Comparison of ENCODE assay signal across 1 cellular context in the genomic region with DNA sequence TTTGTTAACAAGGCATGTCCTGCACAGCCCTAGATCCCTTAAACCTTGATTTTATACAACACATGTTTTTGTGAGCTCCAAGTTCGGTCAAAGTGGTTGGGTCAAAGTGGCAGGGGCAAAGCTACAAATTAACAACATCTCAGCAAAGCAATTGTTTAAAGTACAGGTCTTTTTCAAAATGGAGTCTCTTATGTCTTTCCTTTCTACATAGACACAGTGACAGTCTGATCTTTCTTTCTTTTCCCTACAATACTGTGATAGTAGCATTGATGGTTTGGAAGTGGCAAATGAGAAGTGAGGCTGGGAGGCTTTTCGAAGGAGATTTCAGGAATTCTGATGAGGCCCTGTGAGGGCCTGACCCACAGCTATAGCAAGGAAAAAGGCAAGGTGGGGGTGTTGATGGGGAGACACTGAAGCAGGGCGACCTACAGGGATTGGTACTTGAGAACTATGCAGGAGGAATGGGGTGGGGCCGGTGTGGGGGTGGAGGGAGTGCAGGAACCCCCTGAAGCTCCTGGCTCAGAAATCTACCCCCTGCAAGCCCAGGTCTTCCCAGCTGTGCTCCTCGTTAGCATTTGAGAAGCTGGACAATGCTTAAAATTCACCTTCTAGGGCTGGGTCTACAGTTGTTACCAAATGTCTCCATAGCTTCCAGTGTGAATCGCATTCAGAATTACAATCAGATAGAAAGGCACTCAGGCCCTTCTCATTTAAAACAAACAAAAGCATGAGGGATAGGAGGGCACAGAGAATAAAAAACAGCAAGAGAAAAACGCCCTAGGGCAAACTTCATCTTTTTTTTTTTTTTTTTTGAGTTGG.
TF ChIP-seq lines count a peak whose summit lies in the region.

No MANE protein-coding gene starts in this region.

TF ChIP-seq in SK-N-SH, 30 proteins besides CTCF, POLR2A, EP300 and RAD21:
- TF ChIP-seq, protein P1, sequence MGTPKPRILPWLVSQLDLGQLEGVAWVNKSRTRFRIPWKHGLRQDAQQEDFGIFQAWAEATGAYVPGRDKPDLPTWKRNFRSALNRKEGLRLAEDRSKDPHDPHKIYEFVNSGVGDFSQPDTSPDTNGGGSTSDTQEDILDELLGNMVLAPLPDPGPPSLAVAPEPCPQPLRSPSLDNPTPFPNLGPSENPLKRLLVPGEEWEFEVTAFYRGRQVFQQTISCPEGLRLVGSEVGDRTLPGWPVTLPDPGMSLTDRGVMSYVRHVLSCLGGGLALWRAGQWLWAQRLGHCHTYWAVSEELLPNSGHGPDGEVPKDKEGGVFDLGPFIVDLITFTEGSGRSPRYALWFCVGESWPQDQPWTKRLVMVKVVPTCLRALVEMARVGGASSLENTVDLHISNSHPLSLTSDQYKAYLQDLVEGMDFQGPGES (IDR thresholded peaks at IDR 0.05; ENCODE audit: low read depth, low read length) = no peak
- TF ChIP-seq, protein P2, sequence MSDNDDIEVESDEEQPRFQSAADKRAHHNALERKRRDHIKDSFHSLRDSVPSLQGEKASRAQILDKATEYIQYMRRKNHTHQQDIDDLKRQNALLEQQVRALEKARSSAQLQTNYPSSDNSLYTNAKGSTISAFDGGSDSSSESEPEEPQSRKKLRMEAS (IDR thresholded peaks at IDR 0.05; ENCODE audit: low read depth) = no peak
- no peak for TF ChIP-seq GABPA (IDR thresholded peaks at IDR 0.05; ENCODE audit: low read depth)
- no peak for TF ChIP-seq CHD2 (IDR thresholded peaks at IDR 0.05; ENCODE audit: low read length, partially characterized antibody)
- TF ChIP-seq, protein P3, sequence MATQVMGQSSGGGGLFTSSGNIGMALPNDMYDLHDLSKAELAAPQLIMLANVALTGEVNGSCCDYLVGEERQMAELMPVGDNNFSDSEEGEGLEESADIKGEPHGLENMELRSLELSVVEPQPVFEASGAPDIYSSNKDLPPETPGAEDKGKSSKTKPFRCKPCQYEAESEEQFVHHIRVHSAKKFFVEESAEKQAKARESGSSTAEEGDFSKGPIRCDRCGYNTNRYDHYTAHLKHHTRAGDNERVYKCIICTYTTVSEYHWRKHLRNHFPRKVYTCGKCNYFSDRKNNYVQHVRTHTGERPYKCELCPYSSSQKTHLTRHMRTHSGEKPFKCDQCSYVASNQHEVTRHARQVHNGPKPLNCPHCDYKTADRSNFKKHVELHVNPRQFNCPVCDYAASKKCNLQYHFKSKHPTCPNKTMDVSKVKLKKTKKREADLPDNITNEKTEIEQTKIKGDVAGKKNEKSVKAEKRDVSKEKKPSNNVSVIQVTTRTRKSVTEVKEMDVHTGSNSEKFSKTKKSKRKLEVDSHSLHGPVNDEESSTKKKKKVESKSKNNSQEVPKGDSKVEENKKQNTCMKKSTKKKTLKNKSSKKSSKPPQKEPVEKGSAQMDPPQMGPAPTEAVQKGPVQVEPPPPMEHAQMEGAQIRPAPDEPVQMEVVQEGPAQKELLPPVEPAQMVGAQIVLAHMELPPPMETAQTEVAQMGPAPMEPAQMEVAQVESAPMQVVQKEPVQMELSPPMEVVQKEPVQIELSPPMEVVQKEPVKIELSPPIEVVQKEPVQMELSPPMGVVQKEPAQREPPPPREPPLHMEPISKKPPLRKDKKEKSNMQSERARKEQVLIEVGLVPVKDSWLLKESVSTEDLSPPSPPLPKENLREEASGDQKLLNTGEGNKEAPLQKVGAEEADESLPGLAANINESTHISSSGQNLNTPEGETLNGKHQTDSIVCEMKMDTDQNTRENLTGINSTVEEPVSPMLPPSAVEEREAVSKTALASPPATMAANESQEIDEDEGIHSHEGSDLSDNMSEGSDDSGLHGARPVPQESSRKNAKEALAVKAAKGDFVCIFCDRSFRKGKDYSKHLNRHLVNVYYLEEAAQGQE (IDR thresholded peaks at IDR 0.05; ENCODE audit: low read depth, low read length) = no peak
- TF ChIP-seq USF1 (IDR thresholded peaks at IDR 0.05; ENCODE audit: borderline replicate concordance, low read depth) = no peak
- no peak for TF ChIP-seq FOSL2 (IDR thresholded peaks at IDR 0.05; ENCODE audit: borderline replicate concordance, low read depth)
- no peak for TF ChIP-seq RFX5 (IDR thresholded peaks at IDR 0.05; ENCODE audit: low read length)
- no peak for TF ChIP-seq MEF2A (IDR thresholded peaks at IDR 0.05; ENCODE audit: borderline replicate concordance, low read depth)
- no peak for TF ChIP-seq SIN3A (IDR thresholded peaks at IDR 0.05; ENCODE audit: borderline replicate concordance, low read depth, low read length)
- TF ChIP-seq FOXM1 (IDR thresholded peaks at IDR 0.05; ENCODE audit: low read depth) = no peak
